8 cellular contexts compared by ENCODE assay signal in the genomic region with DNA sequence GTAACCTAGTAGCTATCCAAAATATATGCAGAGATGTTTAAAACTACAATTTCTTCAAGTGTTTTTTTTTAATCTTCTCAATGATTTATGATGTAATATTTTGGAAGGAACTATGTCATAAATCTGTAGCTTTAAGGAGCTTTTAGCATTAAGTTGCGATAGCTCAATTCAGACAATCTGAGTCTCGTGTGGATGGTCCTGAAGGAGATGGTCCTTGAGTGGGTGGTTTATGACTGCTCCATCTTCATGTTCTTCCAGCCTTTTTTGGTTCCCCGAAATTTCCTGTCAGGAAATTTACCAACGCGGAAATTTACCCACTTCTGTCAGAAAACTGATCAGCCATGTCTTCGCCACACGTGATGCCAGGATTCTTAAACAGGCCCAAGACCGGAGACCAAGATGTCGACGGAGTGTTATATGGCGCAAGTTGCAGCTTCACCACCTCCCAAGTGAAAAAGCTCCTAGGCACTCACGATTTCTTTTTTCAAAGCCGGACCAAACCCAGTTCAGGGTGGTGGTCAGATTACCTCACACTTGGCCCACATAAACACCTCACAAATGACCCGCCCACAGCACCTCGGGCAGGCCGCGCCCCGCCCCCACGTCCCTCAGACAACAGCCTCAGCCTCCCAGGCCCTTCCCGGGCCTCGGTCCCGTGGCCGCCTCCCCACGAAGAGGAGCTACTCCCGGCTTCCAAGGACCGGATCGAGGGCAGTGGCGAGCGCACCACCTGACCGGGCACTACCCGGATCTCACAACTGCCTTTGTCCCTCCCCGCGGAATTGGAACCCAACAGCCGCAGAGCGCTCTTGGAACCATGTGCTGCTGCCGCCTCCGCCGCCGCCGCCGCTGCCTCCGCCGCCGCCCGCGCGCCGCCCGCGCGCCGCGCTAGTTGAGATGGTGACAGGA. TPM values are rescaled to one million over a fixed set of nuclear protein-coding genes. Genes with fewer than 3 reads are reported as not detected.
DNase-seq lines count a peak whose midpoint lies in the region; ATAC-seq, FAIRE-seq and TF ChIP-seq lines count a peak whose summit lies in the region.

A gene (minus strand): TSS at position 760 of the 909 bp plus-strand sequence. CDS start 885 bp downstream, outside the sequence.

- no peak for DNase-seq in activated T-cell treated with anti-CD3 and anti-CD28 coated beads, Interleukin-2, amount 50 U/mL, for 72 hours
- DNase-seq in activated T-cell treated with anti-CD3 and anti-CD28 coated beads, Interleukin-2, amount 50 U/mL, for 48 hours: no peak
- DNase-seq in NCI-H510A treated with DMSO at 0.1 percent for 48 hours (lab: John Stamatoyannopoulos, UW): peak; percentile 74
- peak; percentile 23 for DNase-seq in bronchial epithelial cell (ENCODE audit: low read depth)
- no peak for DNase-seq in keratinocyte (ENCODE audit: low read depth, low spot score)
- DNase-seq in spleen: no peak
- no peak for DNase-seq in NCI-H2107 treated with DMSO at 0.1 percent for 48 hours (lab: John Stamatoyannopoulos, UW; ENCODE audit: unreplicated experiment)

- H3K9me3 ChIP-seq in keratinocyte (ENCODE audit: control insufficient read depth, low read depth, low read length): peaks cover 8% of the 10 kb centered on the region
- peaks cover 0 to 51% (median 34%) of the 10 kb centered on the region in 8 donors for H3K9me3 ChIP-seq in spleen

- H3K9ac ChIP-seq in keratinocyte (ENCODE audit: control insufficient read depth, extremely low read depth, insufficient read depth, low read length): peak within 1 kb of the TSS; percentile 82

- peaks cover 51% of the 10 kb centered on the region for H3K4me1 Mint-ChIP-seq in activated T-cell treated with anti-CD3 and anti-CD28 coated beads, Interleukin-2, amount 50 U/mL, for 72 hours (ENCODE audit: low read depth)

- H3K36me3 ChIP-seq in bronchial epithelial cell (ENCODE audit: control insufficient read depth, insufficient read depth, low read length): peaks cover 8% of the 10 kb centered on the region
- H3K36me3 ChIP-seq in keratinocyte (ENCODE audit: control insufficient read depth in 2 of 2, extremely low read depth in 1 of 2, insufficient read depth in 2 of 2, low read length in 2 of 2): peaks cover 9 to 26% of the 10 kb centered on the region in 2 experiments
- peaks cover 2 to 30% (median 22%) of the 10 kb centered on the region in 6 donors for H3K36me3 ChIP-seq in spleen

- peaks cover 9 to 11% of the 10 kb centered on the region in 2 donors for H3K9me3 Mint-ChIP-seq in activated T-cell treated with anti-CD3 and anti-CD28 coated beads, Interleukin-2, amount 50 U/mL, for 72 hours

- no peak for FAIRE-seq in bronchial epithelial cell (lab: Jason Lieb, UNC)
- FAIRE-seq in keratinocyte (lab: Jason Lieb, UNC): no peak

- intact Hi-C loops in spleen (cut with DNase I; ENCODE audit: low total_unique reads): loop anchor here (5.0 kb wide), 1 partner anchor 114 kb away; a partner anchor contains a TSS

- H3K27ac Mint-ChIP-seq in activated T-cell treated with anti-CD3 and anti-CD28 coated beads, Interleukin-2, amount 50 U/mL, for 72 hours: peak within 1 kb of the TSS; percentile 96

- no peaks in the 10 kb centered on the region for H3K27me3 Mint-ChIP-seq in activated T-cell treated with anti-CD3 and anti-CD28 coated beads, Interleukin-2, amount 50 U/mL, for 72 hours (ENCODE audit: low read depth)

- H3K27ac ChIP-seq in keratinocyte (ENCODE audit: control insufficient read depth, insufficient read depth, low read length) (peak within 1 kb of the TSS; percentile 72), spleen (peak within 1 kb of the TSS; percentile 93 to 98 (median 98))

- no peaks in the 10 kb centered on the region for H4K20me1 ChIP-seq in keratinocyte (ENCODE audit: control insufficient read depth, extremely low read depth, insufficient read depth, low read length)

- 20 to 34% (median 22%) methylated on average over 30 to 53 of the region's 53 CpGs for WGBS in spleen, 5 donors

- H3K36me3 Mint-ChIP-seq in activated T-cell treated with anti-CD3 and anti-CD28 coated beads, Interleukin-2, amount 50 U/mL, for 72 hours (ENCODE audit: insufficient read depth in 2 of 2): peaks cover 39 to 62% of the 10 kb centered on the region in 2 donors

- no peak for TF ChIP-seq CTCF in bronchial epithelial cell (IDR thresholded peaks at IDR 0.05; ENCODE audit: insufficient read depth, low read length, severe bottlenecking)
- no peak for TF ChIP-seq CTCF in keratinocyte (optimal IDR thresholded peaks at IDR 0.05 in 1 of 3, IDR thresholded peaks at IDR 0.05 in 1 of 3, conservative IDR thresholded peaks at IDR 0.05 in 1 of 3; ENCODE audit: extremely low read depth in 1 of 3, insufficient read depth in 2 of 3, low read length in 3 of 3)
- no peak for TF ChIP-seq CTCF in spleen (IDR thresholded peaks at IDR 0.05 in 8 of 11, conservative IDR thresholded peaks at IDR 0.05 in 3 of 11)

- no peak for TF ChIP-seq POLR2A in spleen (IDR thresholded peaks at IDR 0.05)

- H3K27me3 ChIP-seq in bronchial epithelial cell (ENCODE audit: control insufficient read depth, insufficient read depth, low read length): no peaks in the 10 kb centered on the region
- H3K27me3 ChIP-seq in keratinocyte (ENCODE audit: control insufficient read depth, extremely low read depth, insufficient read depth, low read length): no peaks in the 10 kb centered on the region
- no peaks in the 10 kb centered on the region for H3K27me3 ChIP-seq in spleen (replicated peaks in 1 of 7)

- H2AFZ ChIP-seq in keratinocyte (ENCODE audit: control insufficient read depth, low read length): peak within 1 kb of the TSS; percentile 81

- dilution Hi-C loops in keratinocyte (cut with MboI; ENCODE audit: extremely low pct_ligation_motif_present, low sequenced_read_pairs): loop anchor here (25.0 kb wide), 1 partner anchor 94 kb away; no protein-coding TSS in a partner anchor

- H3K79me2 ChIP-seq in keratinocyte (ENCODE audit: control insufficient read depth, insufficient read depth, low read length): peaks cover 40% of the 10 kb centered on the region

- peak in 1 of 2 donors; percentile 54 for ATAC-seq in activated T-cell treated with anti-CD3 and anti-CD28 coated beads, Interleukin-2, amount 50 U/mL, for 72 hours (replicated peaks in 1 of 2)
- peak; percentile 30 for ATAC-seq in HG02938 (IDR thresholded peaks at IDR 0.05; ENCODE audit: unreplicated experiment)

- no peaks in the 10 kb centered on the region for H3K9me1 ChIP-seq in keratinocyte (ENCODE audit: control insufficient read depth, extremely low read depth, insufficient read depth, low read length)

- H3K4me2 ChIP-seq in keratinocyte (ENCODE audit: control insufficient read depth, extremely low read depth, insufficient read depth, low read depth, low read length): peak within 1 kb of the TSS; percentile 72

- H3K4me1 ChIP-seq in keratinocyte (ENCODE audit: control insufficient read depth, extremely low read depth, insufficient read depth, low read length) (peaks cover 14% of the 10 kb centered on the region), spleen (peaks cover 18 to 76% (median 45%) of the 10 kb centered on the region in 6 donors)

- H3K4me3 ChIP-seq in bronchial epithelial cell (ENCODE audit: low read depth, low read length) (peak within 1 kb of the TSS; percentile 59), keratinocyte (ENCODE audit: control insufficient read depth in 2 of 3, extremely low read depth in 1 of 3, insufficient read depth in 2 of 3, low read depth in 1 of 3, low read length in 3 of 3) (peak within 1 kb of the TSS; percentile 67 to 89 (median 85)), spleen (peak within 1 kb of the TSS; percentile 74 to 91 (median 84))

- peak within 1 kb of the TSS; percentile 93 to 96 for H3K4me3 Mint-ChIP-seq in activated T-cell treated with anti-CD3 and anti-CD28 coated beads, Interleukin-2, amount 50 U/mL, for 72 hours

RNA-seq across cellular contexts. Expression of the gene that starts here (rescaled TPM):
- 10 to 100 TPM; 27.2 to 42.0 TPM for total RNA-seq in activated T-cell treated with anti-CD3 and anti-CD28 coated beads, Interleukin-2, amount 50 U/mL, for 72 hours
- total RNA-seq in bronchial epithelial cell (11.0 and 12.6 TPM in 2 replicates), spleen (10 to 100 TPM; 18.2 to 24.4 (median 21.0) TPM)
- polyA plus RNA-seq in keratinocyte (7.9 to 14.1 TPM (median 12.5 TPM) in 3 replicates), spleen (10 to 100 TPM; 19.2 to 24.7 (median 24.5) TPM)
- 36.1 TPM for polyA plus RNA-seq in keratinocyte (2011; ENCODE audit: low read depth)
- polyA plus RNA-seq in keratinocyte (2011; cell fraction: cytosol; rRNA removed): 11.3 and 12.8 TPM in 2 replicates
- 40.4 and 51.6 TPM in 2 replicates for polyA plus RNA-seq in keratinocyte (2011; cell fraction: nucleus; rRNA removed)
- polyA plus RNA-seq in keratinocyte (2012; ENCODE audit: low replicate concordance): 17.1 and 21.7 TPM in 2 replicates
- polyA minus RNA-seq in keratinocyte: 17.8 to 46.7 TPM (median 27.0 TPM) in 3 replicates
- polyA minus RNA-seq in keratinocyte (2011; cell fraction: cytosol; rRNA and poly(A)+ RNA removed): 13.2 TPM
- 21.7 and 53.1 TPM in 2 replicates for polyA minus RNA-seq in keratinocyte (2011; cell fraction: nucleus; rRNA and poly(A)+ RNA removed)

Comparison
In these comparisons a context has a peak if more than half of its experiments do, and no peak if none do; other contexts are left out.
1. DNase-seq: peak in NCI-H510A treated with DMSO at 0.1 percent for 48 hours (single experiment) and bronchial epithelial cell (single experiment); none in activated T-cell treated with anti-CD3 and anti-CD28 coated beads, Interleukin-2, amount 50 U/mL, for 72 hours (0 of 2), activated T-cell treated with anti-CD3 and anti-CD28 coated beads, Interleukin-2, amount 50 U/mL, for 48 hours (0 of 2), keratinocyte (single experiment), spleen (single experiment) and NCI-H2107 treated with DMSO at 0.1 percent for 48 hours (single experiment).
2. Peak in every context shown above with its lines, with median percentiles within 50 percentile points of each other: H3K4me3 ChIP-seq.